16 cellular contexts compared by ENCODE assay signal in genomic region chr19:15244106-15244803, GRCh38. TPM values are rescaled to one million over a fixed set of nuclear protein-coding genes. Genes with fewer than 3 reads are reported as not detected.
"Had no signal": no experiment of that assay in that cellular context is flagged by ENCODE, and none has a peak within 500 bp of the region (broad histone marks: within the 10 kb centered on the region; RNA-seq: fewer than 3 reads in every experiment).

No MANE protein-coding gene starts in this region.

- H3K4me3 Mint-ChIP-seq: activated CD4-positive, alpha-beta T cell treated with anti-CD3 and anti-CD28 coated beads, Interleukin-2, amount 10 ng/mL, durations not matched to agents 7 days and 5 days; activated naive CD8-positive, alpha-beta T cell; memory B cell had no signal

- H3K27me3 ChIP-seq: heart left ventricle, pancreas had no signal

- H3K4me1 ChIP-seq: pancreas had no signal

- DNase-seq: activated CD4-positive, alpha-beta T cell treated with anti-CD3 and anti-CD28 coated beads, Interleukin-2, amount 10 ng/mL, durations not matched to agents 7 days and 5 days; activated CD4-positive, CD25-positive, alpha-beta regulatory T cell; activated CD8-positive, alpha-beta memory T cell treated with anti-CD3 and anti-CD28 coated beads for 24 hours; foreskin melanocyte; heart left ventricle; pancreas; small intestine; stimulated activated naive CD4-positive, alpha-beta T cell; substantia nigra had no signal

- H3K4me1 Mint-ChIP-seq: activated CD4-positive, alpha-beta T cell treated with anti-CD3 and anti-CD28 coated beads, Interleukin-2, amount 10 ng/mL, durations not matched to agents 7 days and 5 days had no signal

- ATAC-seq: heart left ventricle, left lobe of liver, pancreas had no signal

- H3K4me3 ChIP-seq: heart left ventricle, pancreas, SK-N-MC had no signal

- H3K27ac ChIP-seq: pancreas, SK-N-MC had no signal

- H3K9me3 Mint-ChIP-seq: activated CD4-positive, alpha-beta T cell treated with anti-CD3 and anti-CD28 coated beads, Interleukin-2, amount 10 ng/mL, durations not matched to agents 7 days and 5 days; activated T-helper 2 cell treated with anti-CD3 and anti-CD28 coated beads, Interferon-gamma antibody, Interleukin-2, Interleukin-4, amounts not matched to agents 10 μg/mL and 5 μg/mL and 100 μg/mL, durations not matched to agents 14 hours and 24 hours and 36 hours; memory B cell had no signal

- H3K9me3 ChIP-seq: heart left ventricle, pancreas had no signal

- H3K27ac Mint-ChIP-seq: activated naive CD8-positive, alpha-beta T cell; activated T-helper 2 cell treated with anti-CD3 and anti-CD28 coated beads, Interferon-gamma antibody, Interleukin-2, Interleukin-4, amounts not matched to agents 10 μg/mL and 5 μg/mL and 100 μg/mL, durations not matched to agents 14 hours and 24 hours and 36 hours; memory B cell had no signal

- H3K27me3 Mint-ChIP-seq: activated CD4-positive, alpha-beta T cell treated with anti-CD3 and anti-CD28 coated beads, Interleukin-2, amount 10 ng/mL, durations not matched to agents 7 days and 5 days; activated naive CD8-positive, alpha-beta T cell; memory B cell had no signal

RNA-seq across cellular contexts. Expression of gene EPHX3, which starts 12.0 kb away (rescaled TPM):
- total RNA-seq: T-helper 1 cell treated with Interleukin-12 subunit alpha and Interleukin-12 subunit beta and Interleukin-4 antibody, amounts not matched to agents 30 ng/mL and 1 ng/mL, for 36 hours had no signal
- polyA plus RNA-seq: neural cell had no signal

RNA-seq across cellular contexts. Expression of gene NOTCH3, which starts 43.5 kb away (rescaled TPM):
- total RNA-seq: activated CD4-positive, alpha-beta T cell treated with anti-CD3 and anti-CD28 coated beads, Interleukin-2, amount 10 ng/mL, durations not matched to agents 7 days and 5 days; activated T-helper 2 cell treated with anti-CD3 and anti-CD28 coated beads, Interferon-gamma antibody, Interleukin-2, Interleukin-4, amounts not matched to agents 10 μg/mL and 5 μg/mL and 100 μg/mL, durations not matched to agents 14 hours and 24 hours and 36 hours; T-helper 1 cell treated with Interleukin-12 subunit alpha and Interleukin-12 subunit beta and Interleukin-4 antibody, amounts not matched to agents 30 ng/mL and 1 ng/mL, for 36 hours had no signal
